Comparison of ENCODE assay signal across 18 cellular contexts in genomic region chr9:128208943-128209695, GRCh38. TPM values are rescaled to one million over a fixed set of nuclear protein-coding genes. Genes with fewer than 3 reads are reported as not detected.
DNase-seq lines count a peak whose midpoint lies in the region; ATAC-seq and TF ChIP-seq lines count a peak whose summit lies in the region.
"Had no signal": no experiment of that assay in that cellular context is flagged by ENCODE, and none has a peak within 500 bp of the region (broad histone marks: within the 10 kb centered on the region; RNA-seq: fewer than 3 reads in every experiment).

No MANE protein-coding gene starts in this region.

- no peaks in the 10 kb centered on the region for H3K9me3 ChIP-seq in BLaER1 treated with 17β-estradiol and CSF1 and Interleukin-3, amounts not matched to agents 10 nM and 100 nM (replicated peaks in 1 of 11)
- H3K9me3 ChIP-seq in neural progenitor cell (ENCODE audit: low read depth): no peaks in the 10 kb centered on the region
- H3K9me3 ChIP-seq: BE2C, MG63 had no signal

- H3K36me3 ChIP-seq in BLaER1 treated with 17β-estradiol and CSF1 and Interleukin-3, amounts not matched to agents 10 nM and 100 nM: no peaks in the 10 kb centered on the region
- no peaks in the 10 kb centered on the region for H3K36me3 ChIP-seq in neural progenitor cell
- H3K36me3 ChIP-seq: BE2C, MG63 had no signal

- intact Hi-C loops in dorsolateral prefrontal cortex (cut with DNase I): no loop called here
- intact Hi-C loops in activated CD4-positive, alpha-beta T cell treated with anti-CD3 and anti-CD28 coated beads, Interleukin-2, amount 10 ng/mL, durations not matched to agents 24 days and 14 days (cut with micrococcal nuclease): no loop called here

- no peaks in the 10 kb centered on the region for H3K9me3 Mint-ChIP-seq in neural progenitor cell
- H3K9me3 Mint-ChIP-seq in activated CD4-positive, alpha-beta T cell treated with anti-CD3 and anti-CD28 coated beads, Interleukin-2, amount 10 ng/mL, durations not matched to agents 24 days and 14 days: no peaks in the 10 kb centered on the region
- H3K9me3 Mint-ChIP-seq: CD8-positive, alpha-beta memory T cell; H9 had no signal

- DNase-seq in NCI-H69 (lab: John Stamatoyannopoulos, UW) (peak; percentile 72), dorsolateral prefrontal cortex (no peak), neural progenitor cell (ENCODE audit: low spot score) (no peak), GM10248 (ENCODE audit: extremely low spot score) (no peak), DMS114 treated with DMSO at 0.1 percent for 48 hours (lab: John Stamatoyannopoulos, UW; ENCODE audit: unreplicated experiment) (no peak)
- DNase-seq in activated CD4-positive, alpha-beta T cell treated with anti-CD3 and anti-CD28 coated beads, Interleukin-2, amount 10 ng/mL, durations not matched to agents 24 days and 14 days: no peak
- DNase-seq: BE2C; CD8-positive, alpha-beta memory T cell; DMS153; EL; H9; MG63; NCI-H1092 treated with DMSO at 0.1 percent for 48 hours; NCI-H187; SIG-M5 had no signal

- peak overlapping the region; percentile 37 to 100 (median 71) for H3K4me2 ChIP-seq in BLaER1 treated with 17β-estradiol and CSF1 and Interleukin-3, amounts not matched to agents 10 nM and 100 nM
- no peak overlapping the region for H3K4me2 ChIP-seq in neural progenitor cell

- no peak for TF ChIP-seq CTCF in dorsolateral prefrontal cortex (IDR thresholded peaks at IDR 0.05 in 54 of 56, conservative IDR thresholded peaks at IDR 0.05 in 2 of 56; ENCODE audit: low read depth in 1 of 56, partially characterized antibody in 56 of 56)
- no peak for TF ChIP-seq CTCF in neural progenitor cell (IDR thresholded peaks at IDR 0.05)
- no peak for TF ChIP-seq CTCF in GM10248 (IDR thresholded peaks at IDR 0.05; ENCODE audit: control extremely low read depth, extremely low read depth, low read depth, missing control alignments)

- H2AFZ ChIP-seq in neural progenitor cell (replicated peaks): no peak overlapping the region

- peaks cover 12% of the 10 kb centered on the region for H3K27me3 Mint-ChIP-seq in neural progenitor cell (ENCODE audit: insufficient read depth, low read depth)
- peaks cover 45% of the 10 kb centered on the region for H3K27me3 Mint-ChIP-seq in activated CD4-positive, alpha-beta T cell treated with anti-CD3 and anti-CD28 coated beads, Interleukin-2, amount 10 ng/mL, durations not matched to agents 24 days and 14 days

- H3K4me1 Mint-ChIP-seq in neural progenitor cell: peaks cover 34% of the 10 kb centered on the region
- H3K4me1 Mint-ChIP-seq in activated CD4-positive, alpha-beta T cell treated with anti-CD3 and anti-CD28 coated beads, Interleukin-2, amount 10 ng/mL, durations not matched to agents 24 days and 14 days: peaks cover 3% of the 10 kb centered on the region

- peak overlapping the region in 8 of 11 experiments; percentile 3 to 76 (median 63); a peak in 12 of 22 replicates for H3K27ac ChIP-seq in BLaER1 treated with 17β-estradiol and CSF1 and Interleukin-3, amounts not matched to agents 10 nM and 100 nM
- H3K27ac ChIP-seq in dorsolateral prefrontal cortex (peak overlapping the region in 38 of 59 donors; percentile 1 to 96 (median 39)), neural progenitor cell (no peak overlapping the region)

- peak overlapping the region; percentile 41 for H3K4me3 Mint-ChIP-seq in neural progenitor cell
- no peak overlapping the region for H3K4me3 Mint-ChIP-seq in activated CD4-positive, alpha-beta T cell treated with anti-CD3 and anti-CD28 coated beads, Interleukin-2, amount 10 ng/mL, durations not matched to agents 24 days and 14 days
- H3K4me3 Mint-ChIP-seq: CD8-positive, alpha-beta memory T cell had no signal

- no peak overlapping the region for H3K4me3 ChIP-seq in BLaER1 treated with 17β-estradiol and CSF1 and Interleukin-3, amounts not matched to agents 10 nM and 100 nM
- H3K4me3 ChIP-seq in dorsolateral prefrontal cortex (peak overlapping the region in 10 of 59 donors; percentile 8 to 75 (median 26)), neural progenitor cell (no peak overlapping the region)
- H3K4me3 ChIP-seq: MG63 had no signal

- peaks cover 49 to 86% (median 85%) of the 10 kb centered on the region in 10 experiments for H3K4me1 ChIP-seq in BLaER1 treated with 17β-estradiol and CSF1 and Interleukin-3, amounts not matched to agents 10 nM and 100 nM
- peaks cover 8% of the 10 kb centered on the region for H3K4me1 ChIP-seq in neural progenitor cell
- H3K4me1 ChIP-seq: BE2C had no signal

- H4K20me1 ChIP-seq in BLaER1 treated with 17β-estradiol and CSF1 and Interleukin-3, amounts not matched to agents 10 nM and 100 nM: no peaks in the 10 kb centered on the region
- H4K20me1 ChIP-seq in neural progenitor cell (ENCODE audit: low read depth): peaks cover 47% of the 10 kb centered on the region

- peaks cover 2% of the 10 kb centered on the region for H3K36me3 Mint-ChIP-seq in neural progenitor cell
- no peaks in the 10 kb centered on the region for H3K36me3 Mint-ChIP-seq in activated CD4-positive, alpha-beta T cell treated with anti-CD3 and anti-CD28 coated beads, Interleukin-2, amount 10 ng/mL, durations not matched to agents 24 days and 14 days (ENCODE audit: low read depth)
- H3K36me3 Mint-ChIP-seq: CD8-positive, alpha-beta memory T cell had no signal

- CTCF ChIA-PET in GM10248 (lab: Yijun Ruan, JAX): interaction anchor here (1.6 to 3.5 kb wide), 2 partner anchors 18 to 153 kb away, joined by 4 to 20 read pairs; partner anchors contain the start of gene CIZ1

- H3K27me3 ChIP-seq in BLaER1 treated with 17β-estradiol and CSF1 and Interleukin-3, amounts not matched to agents 10 nM and 100 nM: peaks cover 0 to 3% (median 0%) of the 10 kb centered on the region in 11 experiments; a peak in 1 of 22 replicates
- H3K27me3 ChIP-seq in dorsolateral prefrontal cortex: peaks cover 0 to 2% (median 0%) of the 10 kb centered on the region in 45 donors
- H3K27me3 ChIP-seq in neural progenitor cell: no peaks in the 10 kb centered on the region
- H3K27me3 ChIP-seq: BE2C had no signal

- H3K27ac Mint-ChIP-seq in neural progenitor cell: no peak overlapping the region
- no peak overlapping the region for H3K27ac Mint-ChIP-seq in activated CD4-positive, alpha-beta T cell treated with anti-CD3 and anti-CD28 coated beads, Interleukin-2, amount 10 ng/mL, durations not matched to agents 24 days and 14 days

- H3K9ac ChIP-seq in BLaER1 treated with 17β-estradiol and CSF1 and Interleukin-3, amounts not matched to agents 10 nM and 100 nM: peak overlapping the region in 8 of 11 experiments; percentile 3 to 64 (median 26); a peak in 10 of 22 replicates
- no peak overlapping the region for H3K9ac ChIP-seq in neural progenitor cell

- POLR2A ChIA-PET in GM10248 (lab: Yijun Ruan, JAX): interaction anchor here (0.6 kb wide), 1 partner anchor 211 kb away, joined by 3 read pairs; no protein-coding TSS in a partner anchor

- peaks cover 13% of the 10 kb centered on the region for H3K79me2 ChIP-seq in neural progenitor cell (ENCODE audit: low read depth)

- ATAC-seq in GM21526 (IDR thresholded peaks at IDR 0.05; ENCODE audit: low FRiP score, unreplicated experiment): no peak

- H3F3A ChIP-seq in neural progenitor cell (ENCODE audit: low read depth): peaks cover under 1% of the 10 kb centered on the region

RNA-seq across cellular contexts. Expression of gene DNM1, which starts 5.9 kb away (rescaled TPM):
- total RNA-seq in dorsolateral prefrontal cortex (1,000 to 10,000 TPM in 1 of 120 experiments, 100 to 1,000 TPM in 119; 213 to 1,033 (median 740) TPM), neural progenitor cell (ENCODE audit: low replicate concordance) (30.1 and 52.7 TPM in 2 replicates)
- 0.95 and 1.5 TPM in 2 replicates for total RNA-seq in activated CD4-positive, alpha-beta T cell treated with anti-CD3 and anti-CD28 coated beads, Interleukin-2, amount 10 ng/mL, durations not matched to agents 24 days and 14 days

RNA-seq across cellular contexts. Expression of gene CIZ1, which starts 17.7 kb away (rescaled TPM):
- total RNA-seq in dorsolateral prefrontal cortex: 100 to 1,000 TPM; 120 to 216 (median 165) TPM
- 33.4 and 48.8 TPM in 2 replicates for total RNA-seq in neural progenitor cell (ENCODE audit: low replicate concordance)
- 142 and 143 TPM in 2 replicates for total RNA-seq in activated CD4-positive, alpha-beta T cell treated with anti-CD3 and anti-CD28 coated beads, Interleukin-2, amount 10 ng/mL, durations not matched to agents 24 days and 14 days

RNA-seq across cellular contexts. Expression of gene BBLN, which starts 49.1 kb away (rescaled TPM):
- total RNA-seq in dorsolateral prefrontal cortex: 100 to 1,000 TPM in 104 of 120 experiments, 10 to 100 TPM in 16; 56.9 to 208 (median 122) TPM
- 69.4 and 228 TPM in 2 replicates for total RNA-seq in neural progenitor cell (ENCODE audit: low replicate concordance)
- total RNA-seq in activated CD4-positive, alpha-beta T cell treated with anti-CD3 and anti-CD28 coated beads, Interleukin-2, amount 10 ng/mL, durations not matched to agents 24 days and 14 days: 89.3 and 91.4 TPM in 2 replicates

RNA-seq across cellular contexts. Expression of gene LCN2, which starts 59.9 kb away (rescaled TPM):
- 10 to 100 TPM in 1 of 120 experiments, 1 to 10 TPM in 18, under 1 TPM in 4, not detected in 97; 0.59 to 10.1 (median 1.4) TPM for total RNA-seq in dorsolateral prefrontal cortex
- not detected in 2 replicates for total RNA-seq in neural progenitor cell (ENCODE audit: low replicate concordance)
- total RNA-seq in activated CD4-positive, alpha-beta T cell treated with anti-CD3 and anti-CD28 coated beads, Interleukin-2, amount 10 ng/mL, durations not matched to agents 24 days and 14 days: not detected in 2 replicates
- total RNA-seq: CD8-positive, alpha-beta memory T cell; H9; NCI-H460 had no signal

Comparison
In these comparisons a context has a peak if more than half of its experiments do, and no peak if none do; other contexts are left out.
1. RNA of gene DNM1, which starts 5.9 kb away (total RNA-seq): 213 to 1,033 TPM in dorsolateral prefrontal cortex and 30.1 to 52.7 TPM in neural progenitor cell; 0.95 to 1.5 TPM in activated CD4-positive, alpha-beta T cell treated with anti-CD3 and anti-CD28 coated beads, Interleukin-2, amount 10 ng/mL, durations not matched to agents 24 days and 14 days; every median in the first group is over 10 times any median in the second.